8 cellular contexts compared by ENCODE assay signal in the genomic region with DNA sequence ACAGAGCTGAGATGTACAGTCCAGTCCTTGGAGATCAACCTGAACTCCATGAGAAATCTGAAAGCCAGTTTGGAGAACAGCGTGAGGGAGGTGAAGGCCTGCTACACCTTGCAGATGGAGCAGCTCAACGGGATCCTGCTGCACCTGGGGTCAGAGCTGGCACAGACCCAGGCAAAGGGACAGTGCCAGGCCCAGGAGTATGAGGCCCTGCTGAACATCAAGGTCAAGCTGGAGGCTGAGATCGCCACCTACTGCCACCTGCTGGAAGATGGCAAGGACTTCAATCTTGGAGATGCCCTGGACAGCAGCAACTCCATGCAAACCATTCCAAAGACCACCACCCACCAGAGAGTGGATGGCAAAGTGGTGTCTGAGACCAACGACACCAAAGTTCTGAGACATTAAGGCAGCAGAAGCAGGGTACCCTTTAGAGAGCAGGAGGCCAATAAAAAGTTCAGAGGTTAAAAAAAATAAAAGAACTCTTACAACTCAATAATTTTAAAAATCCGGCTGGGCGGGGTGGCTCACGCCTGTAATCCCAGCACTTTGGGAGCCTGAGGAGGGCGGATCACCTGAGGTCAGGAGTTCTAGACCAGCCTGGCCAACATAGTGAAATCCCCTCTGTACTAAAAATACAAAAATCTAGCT.
DNase-seq lines count a peak whose midpoint lies in the region; ATAC-seq lines count a peak whose summit lies in the region.

No MANE protein-coding gene starts in this region.

- peaks cover 4% of the 10 kb centered on the region for H3K9me3 Mint-ChIP-seq in activated naive CD8-positive, alpha-beta T cell treated with anti-CD3 and anti-CD28 coated beads for 36 hours

- no peaks in the 10 kb centered on the region for H3K27me3 Mint-ChIP-seq in activated naive CD8-positive, alpha-beta T cell treated with anti-CD3 and anti-CD28 coated beads for 36 hours

- H3K27ac Mint-ChIP-seq in activated naive CD8-positive, alpha-beta T cell treated with anti-CD3 and anti-CD28 coated beads for 36 hours: no peak overlapping the region

- H3K36me3 Mint-ChIP-seq in activated naive CD8-positive, alpha-beta T cell treated with anti-CD3 and anti-CD28 coated beads for 36 hours: no peaks in the 10 kb centered on the region

- no peaks in the 10 kb centered on the region for H3K4me1 Mint-ChIP-seq in activated naive CD8-positive, alpha-beta T cell treated with anti-CD3 and anti-CD28 coated beads for 36 hours

- no peak overlapping the region for H3K4me3 Mint-ChIP-seq in activated naive CD8-positive, alpha-beta T cell treated with anti-CD3 and anti-CD28 coated beads for 36 hours

- no peak for ATAC-seq in HG02571 (IDR thresholded peaks at IDR 0.05; ENCODE audit: unreplicated experiment)

- peak; percentile 21 for DNase-seq in NCI-H510A treated with DMSO at 0.1 percent for 48 hours (lab: John Stamatoyannopoulos, UW)
- no peak for DNase-seq in NCI-H510A (lab: John Stamatoyannopoulos, UW)
- peak; percentile 45 for DNase-seq in OCI-M1 (lab: John Stamatoyannopoulos, UW)
- peak; percentile 33 for DNase-seq in activated naive CD8-positive, alpha-beta T cell treated with anti-CD3 and anti-CD28 coated beads for 36 hours
- DNase-seq in kidney tubule cell (ENCODE audit: low spot score): peak; percentile 40
- DNase-seq in stimulated activated CD8-positive, alpha-beta memory T cell treated with anti-CD3 and anti-CD28 coated beads, Interleukin-4, amount 100 ng/mL, for 48 hours: peak; percentile 65
- no peak for DNase-seq in NCI-H2227 treated with DMSO at 0.1 percent for 48 hours (lab: John Stamatoyannopoulos, UW)

Comparison
In these comparisons a context has a peak if more than half of its experiments do, and no peak if none do; other contexts are left out.
1. DNase-seq: peak in NCI-H510A treated with DMSO at 0.1 percent for 48 hours (single experiment), OCI-M1 (single experiment), activated naive CD8-positive, alpha-beta T cell treated with anti-CD3 and anti-CD28 coated beads for 36 hours (single experiment), kidney tubule cell (single experiment) and stimulated activated CD8-positive, alpha-beta memory T cell treated with anti-CD3 and anti-CD28 coated beads, Interleukin-4, amount 100 ng/mL, for 48 hours (single experiment); none in NCI-H510A (single experiment) and NCI-H2227 treated with DMSO at 0.1 percent for 48 hours (single experiment).